In genomic region chr9:133835273-133835901, GRCh38 we compare ENCODE assay signal across 19 cellular contexts.
DNase-seq lines count a peak whose midpoint lies in the region; TF ChIP-seq lines count a peak whose summit lies in the region.
"Had no signal": no experiment of that assay in that cellular context is flagged by ENCODE, and none has a peak within 500 bp of the region (broad histone marks: within the 10 kb centered on the region; RNA-seq: fewer than 3 reads in every experiment).

No MANE protein-coding gene starts in this region.

- peak; percentile 82 for DNase-seq in H7
- peak; percentile 33 for DNase-seq in NCI-H2171 (lab: John Stamatoyannopoulos, UW)
- peak; percentile 10 to 27 for DNase-seq in lung microvascular endothelial cell (ENCODE audit: low read depth in 2 of 2)
- DNase-seq in cerebellar nuclear complex (lab: John Stamatoyannopoulos, UW), result no peak
- DNase-seq in activated effector memory CD4-positive, alpha-beta T cell treated with Interleukin-2 at 50 U/mL for 16 hours, result no peak
- DNase-seq in NCI-H1436 treated with DMSO at 0.1 percent for 48 hours (lab: John Stamatoyannopoulos, UW), result no peak
- DNase-seq in esophagus squamous epithelium (lab: John Stamatoyannopoulos, UW), result no peak
- DNase-seq: activated CD4-positive, alpha-beta T cell treated with anti-CD3 and anti-CD28 coated beads, Interleukin-2, amount 50 U/mL, for 4 hours; activated naive CD4-positive, alpha-beta T cell treated with Interleukin-2 at 50 U/mL for 16 hours; CD4-positive, alpha-beta memory T cell; DMS79; erythroblast; natural killer cell; NCI-H2029; RPMI8226; SW 1271 had no signal

- no peak for TF ChIP-seq POLR2A in esophagus squamous epithelium (IDR thresholded peaks at IDR 0.05)

- H3K27me3 ChIP-seq in H7 (ENCODE audit: control insufficient read depth, insufficient read depth, low read length), result no peaks in the 10 kb centered on the region
- no peaks in the 10 kb centered on the region for H3K27me3 ChIP-seq in esophagus squamous epithelium

- H3K4me3 ChIP-seq in H7 (ENCODE audit: insufficient read depth, low read depth, low read length) (no peak overlapping the region), esophagus squamous epithelium (no peak overlapping the region)

- no peaks in the 10 kb centered on the region for H3K27me3 Mint-ChIP-seq in brain
- H3K27me3 Mint-ChIP-seq: CD4-positive, alpha-beta memory T cell; central memory CD8-positive, alpha-beta T cell had no signal

- H3K36me3 ChIP-seq in H7 (replicated peaks; ENCODE audit: control insufficient read depth, insufficient read depth, low read length) (no peaks in the 10 kb centered on the region; the same call in 1 of the 2 replicates), esophagus squamous epithelium (peaks cover 0 to 19% (median 0%) of the 10 kb centered on the region in 3 donors)

- peaks cover 65% of the 10 kb centered on the region for H3K4me1 Mint-ChIP-seq in brain
- H3K4me1 Mint-ChIP-seq: CD4-positive, alpha-beta memory T cell; central memory CD8-positive, alpha-beta T cell; natural killer cell had no signal

- no peaks in the 10 kb centered on the region for H3K9me3 Mint-ChIP-seq in brain
- H3K9me3 Mint-ChIP-seq: central memory CD8-positive, alpha-beta T cell; natural killer cell had no signal

- no peaks in the 10 kb centered on the region for H3K9me3 ChIP-seq in esophagus squamous epithelium

- H3K4me1 ChIP-seq in esophagus squamous epithelium, result peaks cover 0 to 12% (median 3%) of the 10 kb centered on the region in 3 donors
- H3K4me1 ChIP-seq: parathyroid adenoma had no signal

- TF ChIP-seq CTCF in brain (conservative IDR thresholded peaks at IDR 0.05) (no peak), esophagus squamous epithelium (IDR thresholded peaks at IDR 0.05) (no peak)

- H3K4me3 Mint-ChIP-seq in brain, result peak overlapping the region in 1 of 5 experiments; percentile 23
- H3K4me3 Mint-ChIP-seq: CD4-positive, alpha-beta memory T cell; central memory CD8-positive, alpha-beta T cell; natural killer cell had no signal

- H3K36me3 Mint-ChIP-seq in brain, result no peaks in the 10 kb centered on the region
- H3K36me3 Mint-ChIP-seq: CD4-positive, alpha-beta memory T cell; natural killer cell had no signal

- intact Hi-C loops in esophagus squamous epithelium (cut with DNase I), result no loop called here

- 20 to 47% methylated on average over 2 to 5 of the region's 22 CpGs for WGBS in esophagus squamous epithelium, 2 donors

- H3K27ac ChIP-seq in esophagus squamous epithelium, result no peak overlapping the region
- H3K27ac ChIP-seq: parathyroid adenoma had no signal

- H3K27ac Mint-ChIP-seq in brain, result peak overlapping the region; percentile 28 to 93 (median 88)
- H3K27ac Mint-ChIP-seq: CD4-positive, alpha-beta memory T cell; natural killer cell had no signal

Comparison
In these comparisons a context has a peak if more than half of its experiments do, and no peak if none do; other contexts are left out.
1. DNase-seq: peak in H7 (single experiment), NCI-H2171 (single experiment) and lung microvascular endothelial cell (2 of 2); none in cerebellar nuclear complex (0 of 2), activated effector memory CD4-positive, alpha-beta T cell treated with Interleukin-2 at 50 U/mL for 16 hours (single experiment), NCI-H1436 treated with DMSO at 0.1 percent for 48 hours (single experiment) and esophagus squamous epithelium (single experiment).